In genomic region chr14:65414961-65415589, GRCh38 we compare ENCODE assay signal across 8 cellular contexts. TPM values are rescaled to one million over a fixed set of nuclear protein-coding genes. Genes with fewer than 3 reads are reported as not detected.
DNase-seq lines count a peak whose midpoint lies in the region; ATAC-seq and TF ChIP-seq lines count a peak whose summit lies in the region.

No MANE protein-coding gene starts in this region.

- no peaks in the 10 kb centered on the region for H3K9me3 Mint-ChIP-seq in T-cell
- H3K9me3 Mint-ChIP-seq in stimulated activated effector memory CD8-positive, alpha-beta T cell treated with anti-CD3 and anti-CD28 coated beads, Interleukin-12 subunit alpha, Interleukin-12 subunit beta, amount 100 ng/mL, for 72 hours = no peaks in the 10 kb centered on the region

- peak; percentile 57 for TF ChIP-seq CTCF in fibroblast of villous mesenchyme (IDR thresholded peaks at IDR 0.05; ENCODE audit: insufficient read depth, low read depth, low read length)

- H3K4me3 ChIP-seq in fibroblast of villous mesenchyme (ENCODE audit: low read depth, low read length) = no peak overlapping the region

- no peaks in the 10 kb centered on the region for H3K36me3 Mint-ChIP-seq in T-cell
- H3K36me3 Mint-ChIP-seq in stimulated activated effector memory CD8-positive, alpha-beta T cell treated with anti-CD3 and anti-CD28 coated beads, Interleukin-12 subunit alpha, Interleukin-12 subunit beta, amount 100 ng/mL, for 72 hours = peaks cover 10% of the 10 kb centered on the region

- H3K27me3 Mint-ChIP-seq in T-cell = no peaks in the 10 kb centered on the region

- DNase-seq in NOMO-1 treated with DMSO at 0.1 percent for 48 hours (lab: John Stamatoyannopoulos, UW; ENCODE audit: unreplicated experiment) (peak; percentile 43), NOMO-1 treated with dmso at 0.1 percent for 144 hours (lab: John Stamatoyannopoulos, UW; ENCODE audit: unreplicated experiment) (no peak), HT-29 (ENCODE audit: low spot score) (peak; percentile 36), T-cell (peak in 9 of 34 experiments; percentile 1 to 21 (median 8)), fibroblast of villous mesenchyme (ENCODE audit: low read depth) (peak; percentile 51), NCI-H128 (lab: John Stamatoyannopoulos, UW; ENCODE audit: unreplicated experiment) (no peak), SHP77 treated with DMSO at 0.1 percent for 48 hours (lab: John Stamatoyannopoulos, UW) (no peak)
- DNase-seq in stimulated activated effector memory CD8-positive, alpha-beta T cell treated with anti-CD3 and anti-CD28 coated beads, Interleukin-12 subunit alpha, Interleukin-12 subunit beta, amount 100 ng/mL, for 72 hours (ENCODE audit: low spot score in 2 of 2) = no peak

- POLR2A ChIA-PET in T-cell (lab: Charles Lee) = interaction anchor here (0.5 to 1.2 kb wide), 9 partner anchors 9 to 911 kb away, joined by 3 to 12 read pairs (median 4); no protein-coding TSS in a partner anchor

- CTCF ChIA-PET in T-cell (lab: Charles Lee) = interaction anchor here (0.5 to 4.2 kb wide), 49 partner anchors 9 to 1871 kb away, joined by 3 to 73 read pairs (median 4); partner anchors contain the start of genes GPHN (in 1 of the 2) and MAX (in 1 of the 2)

- ATAC-seq in T-cell (replicated peaks in 1 of 4) = no peak
- no peak for ATAC-seq in stimulated activated effector memory CD8-positive, alpha-beta T cell treated with anti-CD3 and anti-CD28 coated beads, Interleukin-12 subunit alpha, Interleukin-12 subunit beta, amount 100 ng/mL, for 72 hours

- peak overlapping the region in 1 of 2 donors; percentile 64 for H3K27ac Mint-ChIP-seq in T-cell
- no peak overlapping the region for H3K27ac Mint-ChIP-seq in stimulated activated effector memory CD8-positive, alpha-beta T cell treated with anti-CD3 and anti-CD28 coated beads, Interleukin-12 subunit alpha, Interleukin-12 subunit beta, amount 100 ng/mL, for 72 hours

- peaks cover 45 to 53% (median 48%) of the 10 kb centered on the region in 3 donors for H3K4me1 Mint-ChIP-seq in T-cell
- peaks cover 24% of the 10 kb centered on the region for H3K4me1 Mint-ChIP-seq in stimulated activated effector memory CD8-positive, alpha-beta T cell treated with anti-CD3 and anti-CD28 coated beads, Interleukin-12 subunit alpha, Interleukin-12 subunit beta, amount 100 ng/mL, for 72 hours

- H3K4me3 Mint-ChIP-seq in T-cell = peak overlapping the region; percentile 17 to 99 (median 92)
- H3K4me3 Mint-ChIP-seq in stimulated activated effector memory CD8-positive, alpha-beta T cell treated with anti-CD3 and anti-CD28 coated beads, Interleukin-12 subunit alpha, Interleukin-12 subunit beta, amount 100 ng/mL, for 72 hours = peak overlapping the region; percentile 91

RNA-seq across cellular contexts. Expression of gene FUT8, which starts 2.5 kb away (rescaled TPM):
- total RNA-seq in HT-29 (2014; rRNA removed; shearing (Covaris generic)) = 2.8 and 2.9 TPM in 2 replicates
- 10 to 100 TPM; 37.6 to 51.7 (median 43.9) TPM for total RNA-seq in T-cell
- total RNA-seq in fibroblast of villous mesenchyme = 95.3 and 120 TPM in 2 replicates

Comparison
In these comparisons a context has a peak if more than half of its experiments do, and no peak if none do; other contexts are left out.
1. DNase-seq: peak in NOMO-1 treated with DMSO at 0.1 percent for 48 hours (single experiment), HT-29 (single experiment) and fibroblast of villous mesenchyme (single experiment); none in NOMO-1 treated with dmso at 0.1 percent for 144 hours (single experiment), stimulated activated effector memory CD8-positive, alpha-beta T cell treated with anti-CD3 and anti-CD28 coated beads, Interleukin-12 subunit alpha, Interleukin-12 subunit beta, amount 100 ng/mL, for 72 hours (0 of 2), NCI-H128 (single experiment) and SHP77 treated with DMSO at 0.1 percent for 48 hours (single experiment).